ENCODE assay signal across 19 cellular contexts in genomic region chr21:17488620-17489019, GRCh38. TPM values are rescaled to one million over a fixed set of nuclear protein-coding genes. Genes with fewer than 3 reads are reported as not detected.
DNase-seq lines count a peak whose midpoint lies in the region; ATAC-seq lines count a peak whose summit lies in the region.
"Had no signal": no experiment of that assay in that cellular context is flagged by ENCODE, and none has a peak within 500 bp of the region (broad histone marks: within the 10 kb centered on the region; RNA-seq: fewer than 3 reads in every experiment).

No MANE protein-coding gene starts in this region.

- H3K9me3 ChIP-seq in HAP-1 = no peaks in the 10 kb centered on the region
- H3K9me3 ChIP-seq: BE2C, breast epithelium, sigmoid colon had no signal

- no peak for DNase-seq in left cardiac atrium
- no peak for DNase-seq in superior temporal gyrus (ENCODE audit: extremely low spot score)
- DNase-seq in HAP-1 (ENCODE audit: low spot score in 2 of 2) = no peak
- DNase-seq in mucosa of gallbladder (ENCODE audit: low spot score) = no peak
- DNase-seq: BE2C; effector memory CD8-positive, alpha-beta T cell; foreskin fibroblast; KBM-7; NCI-H1436 treated with DMSO at 0.1 percent for 48 hours; NCI-H524; sigmoid colon; stimulated activated CD4-positive, alpha-beta T cell treated with anti-CD3 and anti-CD28 coated beads, Interleukin-4, amount 100 ng/mL, for 4 hours; stimulated activated naive CD4-positive, alpha-beta T cell treated with Interleukin-2 at 50 U/mL for 16 hours; T-helper 17 cell had no signal

- intact Hi-C loops in left cardiac atrium (cut with DNase I) = no loop called here

- H3K36me3 ChIP-seq in HAP-1 (replicated peaks) = no peaks in the 10 kb centered on the region
- H3K36me3 ChIP-seq: BE2C, breast epithelium, sigmoid colon had no signal

- no peaks in the 10 kb centered on the region for H3K4me1 ChIP-seq in HAP-1
- H3K4me1 ChIP-seq: BE2C, breast epithelium, sigmoid colon had no signal

- no peak overlapping the region for H3K4me3 ChIP-seq in HAP-1
- H3K4me3 ChIP-seq: breast epithelium, sigmoid colon had no signal

- ATAC-seq in GM18499 (IDR thresholded peaks at IDR 0.05; ENCODE audit: insufficient read depth, unreplicated experiment) = peak; percentile 80
- peak; percentile 55 for ATAC-seq in GM19043 (IDR thresholded peaks at IDR 0.05; ENCODE audit: low read depth, unreplicated experiment)
- peak; percentile 71 for ATAC-seq in HG02642 (IDR thresholded peaks at IDR 0.05; ENCODE audit: poor library complexity, unreplicated experiment)
- ATAC-seq in HG03565 (IDR thresholded peaks at IDR 0.05; ENCODE audit: unreplicated experiment) = peak; percentile 95
- no peak for ATAC-seq in left cardiac atrium
- ATAC-seq: effector memory CD8-positive, alpha-beta T cell; T-helper 17 cell had no signal

- 0 out of 2 replicates have a peak, but pooled peaks cover 7% of the 10 kb centered on the region for H3K27me3 ChIP-seq in HAP-1 (ENCODE audit: low read depth)
- H3K27me3 ChIP-seq: BE2C, breast epithelium, sigmoid colon had no signal

- in situ Hi-C loops in HAP-1 (cut with MboI; ENCODE audit: low sequenced_read_pairs) = no loop called here

RNA-seq across cellular contexts. Expression of gene CXADR, which starts 24.2 kb away (rescaled TPM):
- 10 to 100 TPM in 1 of 2 donors, 1 to 10 TPM in 1; 9.8 to 14.5 TPM for total RNA-seq in left cardiac atrium
- 151 TPM for total RNA-seq in mucosa of gallbladder

Comparison
In these comparisons a context has a peak if more than half of its experiments do, and no peak if none do; other contexts are left out.
1. ATAC-seq: peak in GM18499 (single experiment), GM19043 (single experiment), HG02642 (single experiment) and HG03565 (single experiment); none in left cardiac atrium (0 of 2).